ENCODE assay signal across 16 cellular contexts in the genomic region with DNA sequence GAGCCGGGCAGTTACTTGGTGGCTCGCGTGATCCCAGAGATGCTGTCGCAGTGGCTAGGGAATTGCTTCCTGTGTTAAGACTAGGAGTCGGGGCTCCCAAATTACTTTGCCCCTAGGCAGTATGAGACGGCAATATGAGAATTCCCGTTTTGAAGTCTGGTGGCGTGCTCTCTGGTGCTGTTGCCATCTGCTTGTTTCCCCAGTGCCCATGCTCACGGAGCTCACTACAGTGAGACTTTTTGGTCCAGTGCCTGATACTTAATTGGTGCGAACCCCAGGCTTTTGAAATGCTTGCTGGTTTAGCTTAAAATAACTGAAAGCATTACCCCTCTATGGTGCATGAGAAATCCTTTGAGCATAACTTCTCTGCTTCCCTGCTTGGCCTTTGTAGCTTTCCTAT. TPM values are rescaled to one million over a fixed set of nuclear protein-coding genes. Genes with fewer than 3 reads are reported as not detected.
DNase-seq lines count a peak whose midpoint lies in the region; ATAC-seq and TF ChIP-seq lines count a peak whose summit lies in the region.
"Had no signal": no experiment of that assay in that cellular context is flagged by ENCODE, and none has a peak within 500 bp of the region (broad histone marks: within the 10 kb centered on the region; RNA-seq: fewer than 3 reads in every experiment).

No MANE protein-coding gene starts in this region.

- H3K4me1 ChIP-seq in psoas muscle = peaks cover 7% of the 10 kb centered on the region

- in situ Hi-C loops in G401 (cut with HindIII; ENCODE audit: low sequenced_read_pairs) = no loop called here

- H3K27me3 Mint-ChIP-seq in endothelial cell (ENCODE audit: unreplicated experiment) = peaks cover 4% of the 10 kb centered on the region
- H3K27me3 Mint-ChIP-seq: CD4-positive, CD25-positive, alpha-beta regulatory T cell had no signal

- no peak overlapping the region for H3K27ac Mint-ChIP-seq in endothelial cell (ENCODE audit: unreplicated experiment)
- peak overlapping the region; percentile 58 for H3K27ac Mint-ChIP-seq in stimulated activated effector memory CD8-positive, alpha-beta T cell treated with anti-CD3 and anti-CD28 coated beads, Interleukin-12 subunit alpha, Interleukin-12 subunit beta, amount 100 ng/mL, for 72 hours
- H3K27ac Mint-ChIP-seq: GM23338 had no signal

- DNase-seq in G401 (ENCODE audit: low spot score) (peak; percentile 86), caudate nucleus (lab: John Stamatoyannopoulos, UW) (peak in 1 of 61 donors; percentile 64), endothelial cell (ENCODE audit: low spot score) (no peak), NCI-H2171 treated with DMSO at 0.1 percent for 48 hours (lab: John Stamatoyannopoulos, UW) (no peak), HUDEP-2 (lab: John Stamatoyannopoulos, UW; ENCODE audit: unreplicated experiment in 76 of 76) (no peak), mucosa of gallbladder (ENCODE audit: low spot score) (no peak), psoas muscle (no peak)
- DNase-seq in stimulated activated effector memory CD8-positive, alpha-beta T cell treated with anti-CD3 and anti-CD28 coated beads, Interleukin-12 subunit alpha, Interleukin-12 subunit beta, amount 100 ng/mL, for 72 hours (ENCODE audit: low spot score in 2 of 2) = no peak
- DNase-seq: CD4-positive, CD25-positive, alpha-beta regulatory T cell; DMS53; H7; IMR-90 had no signal

- peaks cover 19% of the 10 kb centered on the region for H3K4me1 Mint-ChIP-seq in endothelial cell (ENCODE audit: unreplicated experiment)
- peaks cover 10% of the 10 kb centered on the region for H3K4me1 Mint-ChIP-seq in stimulated activated effector memory CD8-positive, alpha-beta T cell treated with anti-CD3 and anti-CD28 coated beads, Interleukin-12 subunit alpha, Interleukin-12 subunit beta, amount 100 ng/mL, for 72 hours
- H3K4me1 Mint-ChIP-seq: CD4-positive, CD25-positive, alpha-beta regulatory T cell had no signal

- H3K9me3 ChIP-seq in psoas muscle = no peaks in the 10 kb centered on the region
- H3K9me3 ChIP-seq: BLaER1 treated with 17β-estradiol and CSF1 and Interleukin-3, amounts not matched to agents 10 nM and 100 nM had no signal

- TF ChIP-seq CTCF in endothelial cell (IDR thresholded peaks at IDR 0.05; ENCODE audit: unreplicated experiment) (no peak), psoas muscle (IDR thresholded peaks at IDR 0.05) (no peak)

- H3K9me3 Mint-ChIP-seq in endothelial cell (ENCODE audit: unreplicated experiment) = no peaks in the 10 kb centered on the region
- no peaks in the 10 kb centered on the region for H3K9me3 Mint-ChIP-seq in stimulated activated effector memory CD8-positive, alpha-beta T cell treated with anti-CD3 and anti-CD28 coated beads, Interleukin-12 subunit alpha, Interleukin-12 subunit beta, amount 100 ng/mL, for 72 hours
- H3K9me3 Mint-ChIP-seq: CD4-positive, CD25-positive, alpha-beta regulatory T cell; GM23338 had no signal

- no peak for ATAC-seq in stimulated activated effector memory CD8-positive, alpha-beta T cell treated with anti-CD3 and anti-CD28 coated beads, Interleukin-12 subunit alpha, Interleukin-12 subunit beta, amount 100 ng/mL, for 72 hours
- ATAC-seq in psoas muscle = no peak
- ATAC-seq: GM23338 had no signal

- peak overlapping the region; percentile 73 for H3K4me3 Mint-ChIP-seq in endothelial cell (ENCODE audit: unreplicated experiment)
- no peak overlapping the region for H3K4me3 Mint-ChIP-seq in stimulated activated effector memory CD8-positive, alpha-beta T cell treated with anti-CD3 and anti-CD28 coated beads, Interleukin-12 subunit alpha, Interleukin-12 subunit beta, amount 100 ng/mL, for 72 hours
- H3K4me3 Mint-ChIP-seq: CD4-positive, CD25-positive, alpha-beta regulatory T cell; GM23338 had no signal

- peaks cover 15% of the 10 kb centered on the region for H3K36me3 Mint-ChIP-seq in endothelial cell (ENCODE audit: low read depth, unreplicated experiment)
- H3K36me3 Mint-ChIP-seq in stimulated activated effector memory CD8-positive, alpha-beta T cell treated with anti-CD3 and anti-CD28 coated beads, Interleukin-12 subunit alpha, Interleukin-12 subunit beta, amount 100 ng/mL, for 72 hours = peaks cover 77% of the 10 kb centered on the region

- intact Hi-C loops in psoas muscle (cut with DNase I) = no loop called here

- no peaks in the 10 kb centered on the region for H3K27me3 ChIP-seq in psoas muscle (ENCODE audit: insufficient read depth in 3 of 3, low read length in 2 of 3)
- H3K27me3 ChIP-seq: BLaER1 treated with 17β-estradiol and CSF1 and Interleukin-3, amounts not matched to agents 10 nM and 100 nM had no signal

- no peak overlapping the region for H3K4me3 ChIP-seq in psoas muscle
- H3K4me3 ChIP-seq: BLaER1 treated with 17β-estradiol and CSF1 and Interleukin-3, amounts not matched to agents 10 nM and 100 nM; GM23338 had no signal

- peak overlapping the region; percentile 72 for H3K27ac ChIP-seq in caudate nucleus (ENCODE audit: low read depth, low read length)
- no peak overlapping the region for H3K27ac ChIP-seq in psoas muscle
- H3K27ac ChIP-seq: 22Rv1; BLaER1 treated with 17β-estradiol and CSF1 and Interleukin-3, amounts not matched to agents 10 nM and 100 nM had no signal

- WGBS in psoas muscle, 3 donors = 81 to 91% (median 85%) methylated on average over 10 of the region's 10 CpGs

- H3K36me3 ChIP-seq in psoas muscle (ENCODE audit: insufficient read depth in 1 of 2, low read depth in 1 of 2) = peaks cover 2 to 77% of the 10 kb centered on the region in 2 donors

RNA-seq across cellular contexts. Expression of a gene that starts 22.3 kb away (rescaled TPM):
- not detected in 2 replicates for total RNA-seq in G401 (2014; rRNA removed; shearing (Covaris generic))
- total RNA-seq in endothelial cell (ENCODE audit: unreplicated experiment) (not detected), mucosa of gallbladder (341 TPM), psoas muscle (10 to 100 TPM; 36.1 to 61.7 (median 48.8) TPM)
- 100 to 1,000 TPM in 1 of 3 donors, 10 to 100 TPM in 1, 1 to 10 TPM in 1; 9.2 to 187 (median 36.8) TPM for polyA plus RNA-seq in psoas muscle
- total RNA-seq: A673; CD4-positive, CD25-positive, alpha-beta regulatory T cell; GM23338 had no signal
- polyA plus RNA-seq: CD4-positive, CD25-positive, alpha-beta regulatory T cell had no signal

RNA-seq across cellular contexts. Expression of a gene that starts 49.3 kb away (rescaled TPM):
- 24.5 and 35.5 TPM in 2 replicates for total RNA-seq in G401 (2014; rRNA removed; shearing (Covaris generic))
- total RNA-seq in endothelial cell (ENCODE audit: unreplicated experiment) (24.3 TPM), mucosa of gallbladder (41.1 TPM), psoas muscle (10 to 100 TPM; 17.5 to 30.5 (median 25.0) TPM)
- 10 to 100 TPM; 11.9 to 30.5 (median 15.3) TPM for polyA plus RNA-seq in psoas muscle

RNA-seq across cellular contexts. Expression of a gene that starts 55.6 kb away (rescaled TPM):
- total RNA-seq in G401 (2014; rRNA removed; shearing (Covaris generic)) = 0.20 TPM in 1 of 2 replicates, not detected in the other
- total RNA-seq in endothelial cell (ENCODE audit: unreplicated experiment) (not detected), mucosa of gallbladder (0.83 TPM), psoas muscle (not detected)
- under 1 TPM in 1 of 3 donors, not detected in 2; 0.03 TPM for polyA plus RNA-seq in psoas muscle
- total RNA-seq: A673; CD4-positive, CD25-positive, alpha-beta regulatory T cell; IMR-90 had no signal
- polyA plus RNA-seq: CD4-positive, CD25-positive, alpha-beta regulatory T cell; GM23338; IMR-90 had no signal

Comparison
In these comparisons a context has a peak if more than half of its experiments do, and no peak if none do; other contexts are left out.
1. RNA of a gene that starts 22.3 kb away (total RNA-seq): 341 TPM in mucosa of gallbladder (single experiment) and 36.1 to 61.7 TPM in psoas muscle; not detected in G401 and not detected in endothelial cell (single experiment); every median in the first group is over 10 times any median in the second.